Comparison of ENCODE assay signal across 8 cellular contexts in genomic region chr20:45857114-45857835, GRCh38. TPM values are rescaled to one million over a fixed set of nuclear protein-coding genes. Genes with fewer than 3 reads are reported as not detected.
DNase-seq lines count a peak whose midpoint lies in the region; ATAC-seq and TF ChIP-seq lines count a peak whose summit lies in the region.

Gene ACOT8, minus strand, starts transcription at chr20:45857392. Its CDS starts 77 bp downstream, at chr20:45857315.
Gene ZSWIM3, plus strand, starts transcription at chr20:45857614. Its CDS starts 212 bp downstream, at chr20:45857826.

- 0% methylated on average over 34 to 35 of the region's 35 CpGs for WGBS in lung, 2 donors

- peaks cover 7% of the 10 kb centered on the region for H3K36me3 ChIP-seq in CD8-positive, alpha-beta T cell (ENCODE audit: insufficient read depth, low read length)
- H3K36me3 ChIP-seq in lung (ENCODE audit: control insufficient read depth in 2 of 2, insufficient read depth in 2 of 2, low read length in 2 of 2), result no peaks in the 10 kb centered on the region

- H3K4me3 Mint-ChIP-seq in CD8-positive, alpha-beta T cell, result peak within 1 kb of the TSS; percentile 96
- peak within 1 kb of the TSS; percentile 98 for H3K4me3 Mint-ChIP-seq in activated CD4-positive, alpha-beta memory T cell treated with anti-CD3 and anti-CD28 coated beads, Interleukin-2, amount 10 ng/mL, durations not matched to agents 7 days and 5 days

- DNase-seq in CD8-positive, alpha-beta T cell, result peak; percentile 79 to 97 (median 91)
- DNase-seq in HK-2 (ENCODE audit: unreplicated experiment) (peak; percentile 98), NCI-H82 treated with DMSO at 0.1 percent for 48 hours (lab: John Stamatoyannopoulos, UW; ENCODE audit: unreplicated experiment) (peak; percentile 100), lung (ENCODE audit: low spot score) (peak; percentile 99)
- peak; percentile 96 for DNase-seq in activated CD4-positive, alpha-beta memory T cell treated with anti-CD3 and anti-CD28 coated beads, Interleukin-2, amount 10 ng/mL, durations not matched to agents 7 days and 5 days
- DNase-seq in effector CD8-positive, alpha-beta T cell (lab: John Stamatoyannopoulos, UW), result peak; percentile 86
- DNase-seq in stimulated activated CD4-positive, alpha-beta T cell treated with anti-CD3 and anti-CD28 coated beads, TNF-alpha, amount 100 ng/mL, for 24 hours (ENCODE audit: low read depth in 3 of 3), result peak; percentile 85 to 97 (median 86)

- H3K4me3 ChIP-seq in CD8-positive, alpha-beta T cell (ENCODE audit: low read depth, low read length), result peak within 1 kb of the TSS; percentile 82
- peak within 1 kb of the TSS; percentile 92 for H3K4me3 ChIP-seq in lung

- POLR2A ChIA-PET in CD8-positive, alpha-beta T cell (lab: Charles Lee), result interaction anchor here (0.9 to 4.1 kb wide), 9 partner anchors 21 to 549 kb away, joined by 3 to 36 read pairs (median 5); partner anchors contain the start of genes CTSA, ELMO2, NEURL2 and PCIF1
- POLR2A ChIA-PET in activated CD4-positive, alpha-beta memory T cell treated with anti-CD3 and anti-CD28 coated beads, Interleukin-2, amount 10 ng/mL, durations not matched to agents 7 days and 5 days (lab: Charles Lee), result interaction anchor here (0.9 to 4.7 kb wide), 27 partner anchors 10 to 507 kb away, joined by 3 to 41 read pairs (median 5); partner anchors contain the start of genes CTSA, DNTTIP1, NEURL2 and PCIF1

- peak within 1 kb of the TSS; percentile 80 for H3K27ac ChIP-seq in CD8-positive, alpha-beta T cell (ENCODE audit: low read depth, low read length)
- peak within 1 kb of the TSS; percentile 77 to 81 for H3K27ac ChIP-seq in lung (ENCODE audit: low read depth in 1 of 2, low read length in 1 of 2)

- intact Hi-C loops in CD8-positive, alpha-beta T cell (cut with DNase I, micrococcal nuclease), result loop anchor here (1.0 to 2.0 kb wide), 12 partner anchors 24 to 115 kb away; partner anchors contain the start of genes CTSA (in 2 of the 2), NEURL2 (in 2 of the 2), UBE2C (in 2 of the 2) and ZSWIM1 (in 2 of the 2)

- H3K27me3 ChIP-seq in CD8-positive, alpha-beta T cell (ENCODE audit: insufficient read depth, low read length), result no peaks in the 10 kb centered on the region
- no peaks in the 10 kb centered on the region for H3K27me3 ChIP-seq in lung (ENCODE audit: control insufficient read depth, insufficient read depth)

- ATAC-seq in CD8-positive, alpha-beta T cell, result peak; percentile 96
- ATAC-seq in GM19455 (IDR thresholded peaks at IDR 0.05; ENCODE audit: unreplicated experiment), result peak; percentile 95
- peak; percentile 99 for ATAC-seq in lung (ENCODE audit: insufficient read depth, low FRiP score)

- no peaks in the 10 kb centered on the region for H3K9me3 ChIP-seq in CD8-positive, alpha-beta T cell (ENCODE audit: low read length)
- H3K9me3 ChIP-seq in lung (ENCODE audit: control insufficient read depth in 2 of 2, insufficient read depth in 1 of 2, low read length in 1 of 2), result no peaks in the 10 kb centered on the region

- H3K36me3 Mint-ChIP-seq in CD8-positive, alpha-beta T cell, result peaks cover 32% of the 10 kb centered on the region
- peaks cover 27% of the 10 kb centered on the region for H3K36me3 Mint-ChIP-seq in activated CD4-positive, alpha-beta memory T cell treated with anti-CD3 and anti-CD28 coated beads, Interleukin-2, amount 10 ng/mL, durations not matched to agents 7 days and 5 days (ENCODE audit: low read depth)

- TF ChIP-seq CTCF in CD8-positive, alpha-beta T cell (IDR thresholded peaks at IDR 0.05), result no peak
- no peak for TF ChIP-seq CTCF in lung (IDR thresholded peaks at IDR 0.05; ENCODE audit: control extremely low read depth, extremely low read depth)

- H3K9me3 Mint-ChIP-seq in CD8-positive, alpha-beta T cell, result no peaks in the 10 kb centered on the region
- H3K9me3 Mint-ChIP-seq in activated CD4-positive, alpha-beta memory T cell treated with anti-CD3 and anti-CD28 coated beads, Interleukin-2, amount 10 ng/mL, durations not matched to agents 7 days and 5 days, result no peaks in the 10 kb centered on the region

- H3K4me1 Mint-ChIP-seq in CD8-positive, alpha-beta T cell (ENCODE audit: low read depth), result peaks cover 52% of the 10 kb centered on the region
- peaks cover 55% of the 10 kb centered on the region for H3K4me1 Mint-ChIP-seq in activated CD4-positive, alpha-beta memory T cell treated with anti-CD3 and anti-CD28 coated beads, Interleukin-2, amount 10 ng/mL, durations not matched to agents 7 days and 5 days

- peak within 1 kb of the TSS; percentile 99 for H3K27ac Mint-ChIP-seq in CD8-positive, alpha-beta T cell
- H3K27ac Mint-ChIP-seq in activated CD4-positive, alpha-beta memory T cell treated with anti-CD3 and anti-CD28 coated beads, Interleukin-2, amount 10 ng/mL, durations not matched to agents 7 days and 5 days, result peak within 1 kb of the TSS; percentile 99

- CTCF ChIA-PET in CD8-positive, alpha-beta T cell (lab: Charles Lee), result interaction anchor here (0.8 to 1.1 kb wide), 2 partner anchors 34 to 106 kb away, joined by 3 to 4 read pairs; partner anchors contain the start of genes CTSA and NEURL2
- CTCF ChIA-PET in activated CD4-positive, alpha-beta memory T cell treated with anti-CD3 and anti-CD28 coated beads, Interleukin-2, amount 10 ng/mL, durations not matched to agents 7 days and 5 days (lab: Charles Lee), result interaction anchor here (1.1 to 2.4 kb wide), 6 partner anchors 28 to 157 kb away, joined by 3 to 12 read pairs (median 4); no protein-coding TSS in a partner anchor

- peaks cover 29% of the 10 kb centered on the region for H3K4me1 ChIP-seq in CD8-positive, alpha-beta T cell (ENCODE audit: insufficient read depth, low read length)
- H3K4me1 ChIP-seq in lung (ENCODE audit: control insufficient read depth in 2 of 2, insufficient read depth in 2 of 2, low read length in 2 of 2), result peaks cover 12 to 18% of the 10 kb centered on the region in 2 donors

- H3K27me3 Mint-ChIP-seq in CD8-positive, alpha-beta T cell (ENCODE audit: low read depth), result no peaks in the 10 kb centered on the region
- no peaks in the 10 kb centered on the region for H3K27me3 Mint-ChIP-seq in activated CD4-positive, alpha-beta memory T cell treated with anti-CD3 and anti-CD28 coated beads, Interleukin-2, amount 10 ng/mL, durations not matched to agents 7 days and 5 days

RNA-seq across cellular contexts. Expression of gene ACOT8, which starts in this region (rescaled TPM):
- 10 to 100 TPM; 14.5 to 17.0 TPM for total RNA-seq in CD8-positive, alpha-beta T cell
- total RNA-seq in activated CD4-positive, alpha-beta memory T cell treated with anti-CD3 and anti-CD28 coated beads, Interleukin-2, amount 10 ng/mL, durations not matched to agents 7 days and 5 days, result 10 to 100 TPM; 36.0 to 36.5 TPM
- 10 to 100 TPM; 24.7 to 29.7 TPM for total RNA-seq in lung
- 10 to 100 TPM; 34.0 to 34.3 TPM for polyA plus RNA-seq in lung

RNA-seq across cellular contexts. Expression of gene ZSWIM3, which starts in this region (rescaled TPM):
- under 1 TPM; 0.30 to 0.58 TPM for total RNA-seq in CD8-positive, alpha-beta T cell
- total RNA-seq in activated CD4-positive, alpha-beta memory T cell treated with anti-CD3 and anti-CD28 coated beads, Interleukin-2, amount 10 ng/mL, durations not matched to agents 7 days and 5 days, result 1 to 10 TPM; 5.5 to 5.7 TPM
- 1 to 10 TPM; 3.7 to 5.2 TPM for total RNA-seq in lung
- polyA plus RNA-seq in lung, result 1 to 10 TPM; 1.7 to 3.0 TPM

Comparison
In these comparisons a context has a peak if more than half of its experiments do, and no peak if none do; other contexts are left out.
1. Peak in every context shown above with its lines: DNase-seq, ATAC-seq, H3K4me3 ChIP-seq and H3K27ac ChIP-seq.